ENCODE assay signal across 34 cellular contexts in genomic region chr1:34400690-34401089, GRCh38.
"Had no signal": no experiment of that assay in that cellular context is flagged by ENCODE, and none has a peak within 500 bp of the region (broad histone marks: within the 10 kb centered on the region; RNA-seq: fewer than 3 reads in every experiment).

No MANE protein-coding gene starts in this region.

- H3K9me3 ChIP-seq: adrenal gland, ascending aorta, body of pancreas, breast epithelium had no signal

- H3K4me1 ChIP-seq: adrenal gland, ascending aorta, body of pancreas, breast epithelium had no signal

- H3K27me3 ChIP-seq: adrenal gland, ascending aorta, body of pancreas, brain microvascular endothelial cell, breast epithelium, cardiac muscle cell had no signal

- H3K27ac ChIP-seq: adrenal gland, ascending aorta, body of pancreas, brain microvascular endothelial cell, breast epithelium, cardiac muscle cell had no signal

- FAIRE-seq: astrocyte, bronchial epithelial cell had no signal

- DNase-seq: activated effector memory CD4-positive, alpha-beta T cell treated with anti-CD3 and anti-CD28 coated beads, Interleukin-2, amount 50 U/mL, for 16 hours; activated effector memory CD4-positive, alpha-beta T cell treated with Interleukin-2 at 50 U/mL for 16 hours; activated gamma-delta T cell; activated gamma-delta T cell treated with Interleukin-2 at 50 U/mL for 16 hours; activated naive CD4-positive, alpha-beta T cell; activated naive CD4-positive, alpha-beta T cell treated with anti-CD3 and anti-CD28 coated beads for 36 hours; activated naive CD4-positive, alpha-beta T cell treated with anti-CD3 and anti-CD28 coated beads, Interleukin-2, amount 10 ng/mL, durations not matched to agents 7 days and 5 days; activated naive CD4-positive, alpha-beta T cell treated with anti-CD3 and anti-CD28 coated beads, Interleukin-2, amount 50 U/mL, for 16 hours; activated naive CD4-positive, alpha-beta T cell treated with Interleukin-2 at 50 U/mL for 16 hours; activated naive CD8-positive, alpha-beta T cell treated with anti-CD3 and anti-CD28 coated beads for 36 hours; activated naive CD8-positive, alpha-beta T cell treated with anti-CD3 and anti-CD28 coated beads, Interleukin-2, amount 10 ng/mL, durations not matched to agents 7 days and 5 days; activated naive CD8-positive, alpha-beta T cell treated with anti-CD3 and anti-CD28 coated beads, Interleukin-2, amount 50 U/mL, for 24 hours; activated T-cell treated with anti-CD3 and anti-CD28 coated beads, Interleukin-2, amount 50 U/mL, for 1 hour; activated T-cell treated with anti-CD3 and anti-CD28 coated beads, Interleukin-2, amount 50 U/mL, for 24 hours; activated T-cell treated with anti-CD3 and anti-CD28 coated beads, Interleukin-2, amount 50 U/mL, for 4 hours; activated T-cell treated with anti-CD3 and anti-CD28 coated beads, Interleukin-2, amount 50 U/mL, for 48 hours; activated T-cell treated with anti-CD3 and anti-CD28 coated beads, Interleukin-2, amount 50 U/mL, for 72 hours; adrenal gland; amniotic stem cell; amygdala; anterior cingulate cortex; aorta; body of pancreas; brain microvascular endothelial cell; caudate nucleus; central memory CD4-positive, alpha-beta T cell; cerebellar nuclear complex had no signal

- H3K36me3 ChIP-seq: adrenal gland, ascending aorta, brain microvascular endothelial cell, breast epithelium, cardiac muscle cell had no signal

- H3K4me3 ChIP-seq: adrenal gland, ascending aorta, body of pancreas, breast epithelium, cardiac muscle cell had no signal

- ATAC-seq: activated naive CD4-positive, alpha-beta T cell treated with anti-CD3 and anti-CD28 coated beads, Interleukin-2, amount 50 U/mL, for 72 hours; activated naive CD8-positive, alpha-beta T cell treated with anti-CD3 and anti-CD28 coated beads, Interleukin-2, amount 50 U/mL, for 24 hours; activated T-cell treated with anti-CD3 and anti-CD28 coated beads, Interleukin-2, amount 50 U/mL, for 4 hours; activated T-cell treated with anti-CD3 and anti-CD28 coated beads, Interleukin-2, amount 50 U/mL, for 72 hours; activated T-helper 17 cell treated with anti-CD3 and anti-CD28 coated beads, Interleukin-2, amount 50 U/mL, for 72 hours; body of pancreas had no signal
